8 cellular contexts compared by ENCODE assay signal in the genomic region with DNA sequence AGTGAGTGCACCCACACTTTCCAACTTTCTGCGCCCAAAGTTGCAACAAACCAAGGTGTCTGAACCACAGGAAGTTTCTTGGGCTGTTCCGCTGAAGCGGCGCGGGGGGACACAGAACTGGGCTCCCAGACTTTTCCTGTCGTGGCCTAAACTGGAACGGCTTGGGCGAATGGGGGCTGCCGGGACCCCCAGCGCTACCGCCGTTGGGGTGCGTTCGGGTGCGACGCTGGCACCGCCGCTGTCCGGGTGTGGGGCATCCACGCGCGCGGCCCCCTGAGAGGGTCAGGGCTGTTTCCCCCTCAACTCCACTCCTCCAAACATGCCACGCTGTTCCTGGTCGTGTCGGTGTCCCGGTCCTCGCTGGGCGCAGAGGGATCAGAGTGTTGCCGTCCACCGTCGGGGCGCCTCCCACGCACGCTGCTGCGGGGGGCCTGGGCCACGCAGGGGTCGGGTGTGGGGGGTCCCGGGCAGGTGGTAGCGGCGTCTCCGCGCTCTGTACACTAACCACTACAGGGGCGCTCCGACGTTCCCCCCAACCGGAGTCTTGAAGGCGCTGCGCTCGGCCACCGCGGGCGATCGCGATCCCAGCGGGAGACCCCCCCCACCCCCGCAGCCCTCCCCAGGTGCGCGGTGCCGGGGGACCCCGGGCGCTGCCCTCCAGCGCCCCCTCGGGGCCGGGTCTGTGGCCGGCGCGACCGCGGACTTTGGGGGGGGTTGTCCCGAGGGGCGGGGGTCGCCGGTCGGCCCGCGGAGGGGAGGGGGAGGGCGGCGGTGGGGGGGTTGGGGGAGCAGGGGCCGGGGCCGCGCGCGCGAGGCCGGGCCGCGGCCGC. TPM values are rescaled to one million over a fixed set of nuclear protein-coding genes. Genes with fewer than 3 reads are reported as not detected.
A peak's percentile ranks its signal among the peaks of the same experiment; 100 is the strongest.
DNase-seq lines count a peak whose midpoint lies in the region; ATAC-seq, FAIRE-seq and TF ChIP-seq lines count a peak whose summit lies in the region.

No MANE protein-coding gene starts in this region.

- DNase-seq in GM12878 (ENCODE audit: low read depth, low spot score) (no peak), immature natural killer cell (peak; percentile 68 to 71 (median 68)), OCI-M2 (lab: John Stamatoyannopoulos, UW; ENCODE audit: unreplicated experiment) (no peak)
- DNase-seq in stimulated activated CD4-positive, alpha-beta T cell treated with anti-CD3 and anti-CD28 coated beads, Interleukin-12 subunit alpha, Interleukin-12 subunit beta, amount 100 ng/mL, for 4 hours, result peak; percentile 61

- peaks cover 9% of the 10 kb centered on the region for H3K4me1 Mint-ChIP-seq in T-helper 1 cell treated with Interleukin-12 subunit alpha and Interleukin-12 subunit beta and Interleukin-4 antibody, amounts not matched to agents 30 μg/mL and 1 μg/mL, for 36 hours (ENCODE audit: low read depth)
- H3K4me1 Mint-ChIP-seq in immature natural killer cell, result peaks cover 22 to 39% of the 10 kb centered on the region in 2 donors

- H3K4me3 Mint-ChIP-seq in T-helper 1 cell treated with Interleukin-12 subunit alpha and Interleukin-12 subunit beta and Interleukin-4 antibody, amounts not matched to agents 30 μg/mL and 1 μg/mL, for 36 hours, result peak overlapping the region; percentile 77
- peak overlapping the region; percentile 85 to 97 (median 95) for H3K4me3 Mint-ChIP-seq in immature natural killer cell

- no TSS peak for BruUV-seq in GM12878 (replicated peaks; lab: Mats Ljungman, UMichigan)

- TF ChIP-seq CTCF in GM12878 (IDR thresholded peaks at IDR 0.05 in 2 of 3, conservative IDR thresholded peaks at IDR 0.05 in 1 of 3; ENCODE audit: control insufficient read depth in 2 of 3, extremely low read depth in 1 of 3, insufficient read depth in 1 of 3, low read depth in 3 of 3, low read length in 3 of 3), result peak; percentile 40 to 53 (median 52); a peak in 5 of 6 replicates

- H3K9me3 Mint-ChIP-seq in T-helper 1 cell treated with Interleukin-12 subunit alpha and Interleukin-12 subunit beta and Interleukin-4 antibody, amounts not matched to agents 30 μg/mL and 1 μg/mL, for 36 hours, result no peaks in the 10 kb centered on the region
- no peaks in the 10 kb centered on the region for H3K9me3 Mint-ChIP-seq in immature natural killer cell

- RAD21 ChIA-PET in GM12878 (lab: Charles Lee; ENCODE audit: unreplicated experiment), result interaction anchor here (0.8 to 1.6 kb wide), 8 partner anchors 68 to 272 kb away, joined by 3 to 22 read pairs (median 6); no protein-coding TSS in a partner anchor

- peak overlapping the region; percentile 88 for H2AFZ ChIP-seq in GM12878 (ENCODE audit: control insufficient read depth, low read depth, low read length)

- TF ChIP-seq POLR2A in GM12878 (IDR thresholded peaks at IDR 0.05; ENCODE audit: low read depth, low read length), result no peak; the same call in 1 of the 2 replicates

- no peaks in the 10 kb centered on the region for H3K9me3 ChIP-seq in BLaER1
- H3K9me3 ChIP-seq in GM12878 (replicated peaks; ENCODE audit: control insufficient read depth, insufficient read depth, low read length), result no peaks in the 10 kb centered on the region

- SMC1A ChIA-PET in GM12878 (lab: Charles Lee; ENCODE audit: uncharacterized antibody, unreplicated experiment), result interaction anchor here (0.7 to 1.6 kb wide), 6 partner anchors 41 to 418 kb away, joined by 3 to 6 read pairs (median 4); no protein-coding TSS in a partner anchor

- FAIRE-seq in GM12878 (lab: Jason Lieb, UNC), result no peak

- ATAC-seq in GM19351 (IDR thresholded peaks at IDR 0.05; ENCODE audit: unreplicated experiment) (peak; percentile 30), HG03565 (IDR thresholded peaks at IDR 0.05; ENCODE audit: unreplicated experiment) (peak; percentile 20), GM12878 (peak; percentile 51)

- H3K4me2 ChIP-seq in BLaER1 (peak overlapping the region; percentile 96), GM12878 (ENCODE audit: control insufficient read depth, insufficient read depth) (peak overlapping the region; percentile 87)

- peaks cover 2% of the 10 kb centered on the region for H3K36me3 Mint-ChIP-seq in T-helper 1 cell treated with Interleukin-12 subunit alpha and Interleukin-12 subunit beta and Interleukin-4 antibody, amounts not matched to agents 30 μg/mL and 1 μg/mL, for 36 hours (ENCODE audit: low read depth)
- H3K36me3 Mint-ChIP-seq in immature natural killer cell, result no peaks in the 10 kb centered on the region

- TF ChIP-seq RAD21 in GM12878 (IDR thresholded peaks at IDR 0.05; ENCODE audit: insufficient read depth, low read depth, low read length), result peak; percentile 70

- H4K20me1 ChIP-seq in BLaER1 (peaks cover 35% of the 10 kb centered on the region), GM12878 (ENCODE audit: control insufficient read depth, insufficient read depth) (no peaks in the 10 kb centered on the region)

- peaks cover 48% of the 10 kb centered on the region for H3K27me3 Mint-ChIP-seq in T-helper 1 cell treated with Interleukin-12 subunit alpha and Interleukin-12 subunit beta and Interleukin-4 antibody, amounts not matched to agents 30 μg/mL and 1 μg/mL, for 36 hours (ENCODE audit: low read depth)
- peaks cover 0 to 7% (median 6%) of the 10 kb centered on the region in 3 donors for H3K27me3 Mint-ChIP-seq in immature natural killer cell (ENCODE audit: low read depth in 3 of 3)

- CTCF ChIA-PET in GM12878 (lab: Yijun Ruan, JAX), result interaction anchor here (0.8 to 1.6 kb wide), 11 partner anchors 42 to 422 kb away, joined by 3 to 14 read pairs (median 6); no protein-coding TSS in a partner anchor

- peak overlapping the region; percentile 98 for H3K9ac ChIP-seq in BLaER1
- peak overlapping the region; percentile 80 for H3K9ac ChIP-seq in GM12878 (ENCODE audit: control insufficient read depth, insufficient read depth, low read length)

- peak overlapping the region; percentile 39 for H3K27ac Mint-ChIP-seq in T-helper 1 cell treated with Interleukin-12 subunit alpha and Interleukin-12 subunit beta and Interleukin-4 antibody, amounts not matched to agents 30 μg/mL and 1 μg/mL, for 36 hours
- peak overlapping the region; percentile 2 to 85 (median 47) for H3K27ac Mint-ChIP-seq in immature natural killer cell

- peak overlapping the region; percentile 98 for H3K27ac ChIP-seq in BLaER1
- H3K27ac ChIP-seq in GM12878 (ENCODE audit: control insufficient read depth, insufficient read depth), result peak overlapping the region; percentile 81

- peaks cover 40% of the 10 kb centered on the region for H3K4me1 ChIP-seq in BLaER1
- H3K4me1 ChIP-seq in GM12878 (ENCODE audit: control insufficient read depth, insufficient read depth, low read length), result peaks cover 4% of the 10 kb centered on the region; the same call in 1 of the 2 replicates

- WGBS in GM12878 (ENCODE audit: insufficient coverage, insufficient replicate concordance, low lambda C conversion rate, missing lambda C conversion rate), result under 1% methylated on average over 73 of the region's 89 CpGs

- H3K36me3 ChIP-seq in BLaER1 (peaks cover 6% of the 10 kb centered on the region; the same call in 1 of the 2 replicates), GM12878 (ENCODE audit: control insufficient read depth in 2 of 2, insufficient read depth in 2 of 2, low read length in 1 of 2) (0 out of 4 replicates have a peak, but pooled peaks cover 0 to 3% of the 10 kb centered on the region in 2 experiments)

- TF ChIP-seq EP300 in GM12878 (IDR thresholded peaks at IDR 0.05; ENCODE audit: borderline replicate concordance in 1 of 2, control insufficient read depth in 1 of 2, low read depth in 2 of 2, low read length in 2 of 2), result no peak

- intact Hi-C loops in GM12878 (cut with micrococcal nuclease; ENCODE audit: unreplicated experiment), result loop anchor here (1.0 to 10.0 kb wide), 10 partner anchors 42 to 458 kb away; no protein-coding TSS in a partner anchor

- peak overlapping the region; percentile 99 for H3K4me3 ChIP-seq in BLaER1
- peak overlapping the region; percentile 81 for H3K4me3 ChIP-seq in GM12878

- POLR2A ChIA-PET in GM12878 (lab: Charles Lee), result interaction anchor here (0.9 kb wide), 1 partner anchor 10 kb away, joined by 4 read pairs; no protein-coding TSS in a partner anchor

- in situ Hi-C loops in GM12878 (cut with MboI), result loop anchor here (5.0 kb wide), 2 partner anchors 68 to 123 kb away; no protein-coding TSS in a partner anchor

- H3K27me3 ChIP-seq in BLaER1, result no peaks in the 10 kb centered on the region
- no peaks in the 10 kb centered on the region for H3K27me3 ChIP-seq in GM12878 (replicated peaks in 1 of 2; ENCODE audit: control insufficient read depth in 2 of 2, insufficient read depth in 2 of 2, low read length in 1 of 2)

- H3K79me2 ChIP-seq in GM12878 (ENCODE audit: control insufficient read depth, insufficient read depth, low read length), result peaks cover 40% of the 10 kb centered on the region

TF ChIP-seq in GM12878, 131 proteins besides CTCF, POLR2A, EP300 and RAD21 (continues in another document):
- TF ChIP-seq FOXK2 (IDR thresholded peaks at IDR 0.05) (peak; percentile 69), ZNF274 (IDR thresholded peaks at IDR 0.05; ENCODE audit: insufficient read depth, insufficient read length) (no peak), ATF7 (IDR thresholded peaks at IDR 0.05; ENCODE audit: low read depth) (peak; percentile 44; the same call in 1 of the 2 replicates), BACH1 (IDR thresholded peaks at IDR 0.05; ENCODE audit: borderline replicate concordance) (peak; percentile 82; the same call in 1 of the 2 replicates), YBX1 (IDR thresholded peaks at IDR 0.05) (no peak), RUNX3 (IDR thresholded peaks at IDR 0.05; ENCODE audit: low read length) (peak; percentile 71), CEBPB (IDR thresholded peaks at IDR 0.05; ENCODE audit: borderline replicate concordance in 1 of 2, low read depth in 2 of 2, low read length in 2 of 2) (no peak)

RNA-seq across cellular contexts. Expression of a gene that starts 2.2 kb away (rescaled TPM):
- total RNA-seq in GM12878 (2013; cell fraction: nucleolus; rRNA removed), result 214 and 249 TPM in 2 replicates
- total RNA-seq in GM12878 (2014; rRNA removed) (26.0 and 29.7 TPM in 2 replicates), GM12878 (2014; rRNA removed; fragmentation: Illumina TruSeq; extraction: Trizol) (21.5 and 22.5 TPM in 2 replicates), GM12878 (2021) (44.7 and 48.6 TPM in 2 replicates)
- 11.3 TPM for polyA plus RNA-seq in GM12878 (2011; ENCODE audit: low read depth)
- polyA plus RNA-seq in GM12878 (2011; rRNA removed) (12.7 and 12.9 TPM in 2 replicates), GM12878 (2014; fragmentation: Illumina TruSeq; extraction: Trizol) (28.0 and 35.3 TPM in 2 replicates), GM12878 (2014; fragmentation: Nextera tagmentation; extraction: Ambion mirVana) (1 to 10 TPM; 6.1 to 7.8 TPM), GM12878 (2014; rRNA removed) (24.0 and 26.0 TPM in 2 replicates), GM12878 (2016; fragmentation: Nextera tagmentation; extraction: Ambion mirVana) (10 to 100 TPM; 27.7 to 31.0 TPM), immature natural killer cell (10 to 100 TPM in 2 of 3 donors, 1 to 10 TPM in 1; 3.1 to 25.9 (median 12.5) TPM)
- 16.7 and 17.9 TPM in 2 replicates for polyA plus RNA-seq in GM12878 (2011; cell fraction: cytosol; rRNA removed)
- 14.0 and 21.5 TPM in 2 replicates for polyA plus RNA-seq in GM12878 (2011; cell fraction: nucleus; rRNA removed)
- 21.7 and 23.4 TPM in 2 replicates for polyA plus RNA-seq in GM12878 (2012)
- 21.1 and 30.1 TPM in 2 replicates for polyA minus RNA-seq in GM12878 (2011; rRNA and poly(A)+ RNA removed)
- polyA minus RNA-seq in GM12878 (2011; cell fraction: cytosol; rRNA and poly(A)+ RNA removed), result 10.7 and 11.1 TPM in 2 replicates
- polyA minus RNA-seq in GM12878 (2011; cell fraction: nucleus; rRNA and poly(A)+ RNA removed), result 21.6 and 47.5 TPM in 2 replicates

Comparison
In these comparisons a context has a peak if more than half of its experiments do, and no peak if none do; other contexts are left out.
1. DNase-seq: peak in immature natural killer cell (3 of 3) and stimulated activated CD4-positive, alpha-beta T cell treated with anti-CD3 and anti-CD28 coated beads, Interleukin-12 subunit alpha, Interleukin-12 subunit beta, amount 100 ng/mL, for 4 hours (single experiment); none in GM12878 (single experiment) and OCI-M2 (single experiment).
2. Peak in every context shown above with its lines, with median percentiles within 50 percentile points of each other: ATAC-seq.